In genomic region chr5:5619546-5619945, GRCh38 we compare ENCODE assay signal across 31 cellular contexts.
"Had no signal": no experiment of that assay in that cellular context is flagged by ENCODE, and none has a peak within 500 bp of the region (broad histone marks: within the 10 kb centered on the region; RNA-seq: fewer than 3 reads in every experiment).

No MANE protein-coding gene starts in this region.

- H3K27ac ChIP-seq: ascending aorta, cardiac muscle cell, VCaP had no signal

- DNase-seq: activated CD4-positive, alpha-beta T cell treated with anti-CD3 and anti-CD28 coated beads, Interleukin-2, amount 10 ng/mL, durations not matched to agents 24 days and 14 days; activated CD4-positive, alpha-beta T cell treated with anti-CD3 and anti-CD28 coated beads, Interleukin-2, amount 50 U/mL, for 4 hours; activated CD8-positive, alpha-beta T cell treated with anti-CD3 and anti-CD28 coated beads for 36 hours; activated effector memory CD4-positive, alpha-beta T cell treated with anti-CD3 and anti-CD28 coated beads, Interleukin-2, amount 50 U/mL, for 16 hours; activated naive CD4-positive, alpha-beta T cell; activated naive CD4-positive, alpha-beta T cell treated with anti-CD3 and anti-CD28 coated beads, Interleukin-2, amount 50 U/mL, for 16 hours; activated naive CD8-positive, alpha-beta T cell treated with anti-CD3 and anti-CD28 coated beads for 36 hours; activated T-cell treated with anti-CD3 and anti-CD28 coated beads, Interleukin-2, amount 50 U/mL, for 1 hour; activated T-cell treated with anti-CD3 and anti-CD28 coated beads, Interleukin-2, amount 50 U/mL, for 72 hours; amygdala; NCI-H1092 treated with DMSO at 0.1 percent for 48 hours; NCI-H1417; NCI-H146; NCI-H187; NCI-H2029 treated with DMSO at 0.1 percent for 48 hours; NCI-H2107; NCI-H2171; NCI-H2227 treated with DMSO at 0.1 percent for 48 hours; NCI-H446; NCI-H510A treated with DMSO at 0.1 percent for 48 hours; RPMI8226; SW 1271; T-helper 1 cell; T-helper 2 cell; T-helper 9 cell had no signal

- H3K4me3 ChIP-seq: ascending aorta, cardiac muscle cell, K562 had no signal

- H3K9me3 ChIP-seq: ascending aorta had no signal

- H3K27me3 ChIP-seq: ascending aorta, cardiac muscle cell had no signal

- H3K36me3 ChIP-seq: ascending aorta, cardiac muscle cell had no signal

- ATAC-seq: activated CD8-positive, alpha-beta T cell treated with anti-CD3 and anti-CD28 coated beads for 36 hours; activated T-cell treated with anti-CD3 and anti-CD28 coated beads, Interleukin-2, amount 50 U/mL, for 72 hours; activated T-helper 17 cell treated with anti-CD3 and anti-CD28 coated beads, Interleukin-2, amount 50 U/mL, for 72 hours; K562; Panc1 had no signal
